Comparison of ENCODE assay signal across 8 cellular contexts in the genomic region with DNA sequence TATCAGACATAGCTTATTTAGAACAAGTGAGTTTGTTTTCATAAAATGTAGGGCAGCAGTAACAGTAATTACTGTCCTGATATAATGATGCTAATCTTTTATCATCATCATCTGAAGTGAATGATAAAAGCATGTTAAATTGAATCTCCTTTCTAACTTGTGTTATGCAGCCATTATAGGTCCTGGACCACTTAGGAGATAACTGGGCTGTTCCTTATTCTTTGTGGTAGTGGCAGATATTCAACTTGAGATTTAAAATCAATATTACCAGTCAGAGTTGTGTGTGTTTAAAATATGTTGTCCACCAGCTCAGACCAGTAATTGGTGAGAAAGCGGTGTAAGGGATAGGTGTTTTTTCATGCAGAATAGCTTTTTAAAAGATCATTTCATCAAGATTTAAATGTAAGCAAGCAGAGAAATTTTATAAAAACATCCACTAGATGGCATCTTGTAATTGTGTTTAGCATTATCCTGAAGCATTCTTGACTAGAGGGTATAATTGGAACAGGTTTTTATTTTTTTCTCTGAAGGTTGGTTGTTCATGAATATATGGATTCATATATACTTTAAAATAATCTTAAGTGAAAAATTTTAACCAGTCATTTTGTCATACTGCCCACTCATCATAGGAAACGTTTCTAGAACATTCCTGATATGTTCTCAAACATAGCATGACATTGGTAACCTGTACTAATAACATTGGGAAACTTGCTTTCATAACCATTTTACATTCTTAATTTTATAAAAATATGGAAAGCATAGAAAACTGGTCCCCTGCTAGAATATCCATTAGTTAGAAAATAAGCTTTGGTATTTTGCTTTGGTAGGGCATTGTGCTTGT.
DNase-seq lines count a peak whose midpoint lies in the region; FAIRE-seq and TF ChIP-seq lines count a peak whose summit lies in the region.

No MANE protein-coding gene starts in this region.

- no peak for DNase-seq in AG09319 (ENCODE audit: extremely low read depth, low read depth)
- DNase-seq in H54 (ENCODE audit: insufficient read length, low spot score), result no peak
- DNase-seq in NCI-H774 (lab: John Stamatoyannopoulos, UW), result peak; percentile 9
- DNase-seq in choroid plexus epithelial cell (ENCODE audit: low read depth), result peak; percentile 64
- DNase-seq in nephron progenitor cell, result no peak
- no peak for DNase-seq in anterior cingulate cortex (lab: John Stamatoyannopoulos, UW)
- no peak for DNase-seq in HK-2 (ENCODE audit: unreplicated experiment)
- DNase-seq in glomerular visceral epithelial cell (ENCODE audit: extremely low spot score), result no peak

- TF ChIP-seq POLR2A in H54 (IDR thresholded peaks at IDR 0.05; ENCODE audit: low read depth, low read length), result no peak

- peak; percentile 36 for TF ChIP-seq CTCF in AG09319 (IDR thresholded peaks at IDR 0.05; ENCODE audit: low read depth, low read length)
- TF ChIP-seq CTCF in choroid plexus epithelial cell (conservative IDR thresholded peaks at IDR 0.05; ENCODE audit: low read depth, low read length), result peak; percentile 54
- peak; percentile 50 for TF ChIP-seq CTCF in nephron progenitor cell (IDR thresholded peaks at IDR 0.05)

- FAIRE-seq in H54 (lab: Jason Lieb, UNC), result peak; percentile 58

- H3K9me3 Mint-ChIP-seq in nephron progenitor cell, result peaks cover 17% of the 10 kb centered on the region

- H3K27me3 Mint-ChIP-seq in nephron progenitor cell (ENCODE audit: low read depth, poor library complexity), result no peaks in the 10 kb centered on the region

- H3K4me1 Mint-ChIP-seq in nephron progenitor cell, result peaks cover 34% of the 10 kb centered on the region

- no peak overlapping the region for H3K27ac Mint-ChIP-seq in nephron progenitor cell

- H3K4me3 Mint-ChIP-seq in nephron progenitor cell, result no peak overlapping the region

- H3K36me3 Mint-ChIP-seq in nephron progenitor cell (ENCODE audit: low read depth), result peaks cover 30% of the 10 kb centered on the region

- H3K4me3 ChIP-seq in choroid plexus epithelial cell (ENCODE audit: low read depth, low read length), result no peak overlapping the region

Comparison
In these comparisons a context has a peak if more than half of its experiments do, and no peak if none do; other contexts are left out.
1. DNase-seq: peak in NCI-H774 (single experiment) and choroid plexus epithelial cell (single experiment); none in AG09319 (single experiment), H54 (single experiment), nephron progenitor cell (single experiment), anterior cingulate cortex (0 of 58), HK-2 (single experiment) and glomerular visceral epithelial cell (single experiment).
2. Peak in every context shown above with its lines, with median percentiles within 50 percentile points of each other: CTCF ChIP-seq.